Comparison of ENCODE assay signal across 22 cellular contexts in the genomic region with DNA sequence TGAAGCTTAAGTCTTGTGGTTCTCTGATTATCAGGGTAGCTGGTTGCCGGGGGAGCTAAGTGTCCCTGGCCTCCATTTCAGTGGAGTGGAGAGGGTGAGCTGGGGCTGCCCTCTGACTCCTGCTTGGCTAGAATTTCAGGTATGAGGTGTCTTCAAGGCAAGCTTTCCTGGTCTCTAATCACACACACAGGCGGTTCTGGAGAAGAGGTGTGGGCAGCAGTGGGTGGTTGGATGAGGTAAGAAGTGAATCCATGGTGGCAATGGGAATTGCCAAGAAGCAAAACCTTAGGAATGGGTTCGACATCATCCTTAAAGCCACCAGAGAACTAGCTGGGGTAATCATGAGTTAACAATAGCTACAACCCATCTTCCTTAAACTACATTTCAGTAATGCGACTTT.
"Had no signal": no experiment of that assay in that cellular context is flagged by ENCODE, and none has a peak within 500 bp of the region (broad histone marks: within the 10 kb centered on the region; RNA-seq: fewer than 3 reads in every experiment).

No MANE protein-coding gene starts in this region.

- H3K36me3 Mint-ChIP-seq: mesothelial cell of epicardium, naive B cell had no signal

- H3K27me3 ChIP-seq: colonic mucosa, dorsolateral prefrontal cortex, esophagus squamous epithelium, gastrocnemius medialis, heart right ventricle, left lung had no signal

- DNase-seq: colonic mucosa; cortex of kidney; dermis blood vessel endothelial cell; dorsolateral prefrontal cortex; effector CD4-positive, alpha-beta T cell; effector memory CD4-positive, alpha-beta T cell; esophagus squamous epithelium; foreskin fibroblast; foreskin melanocyte; gastrocnemius medialis; glutamatergic neuron; head of caudate nucleus; heart right ventricle; hippocampal formation; left cardiac atrium; left lung; left ventricle myocardium superior; lower lobe of right lung; mesenchymal stem cell; mucosa of descending colon; naive B cell had no signal

- H3K27ac Mint-ChIP-seq: mesothelial cell of epicardium, naive B cell had no signal

- H3K4me1 ChIP-seq: esophagus squamous epithelium, gastrocnemius medialis, left lung, lower lobe of right lung had no signal

- H3K27ac ChIP-seq: colonic mucosa, dorsolateral prefrontal cortex, esophagus squamous epithelium, gastrocnemius medialis, heart right ventricle, left lung, lower lobe of right lung had no signal

- H3K9me3 ChIP-seq: colonic mucosa, esophagus squamous epithelium, gastrocnemius medialis, heart right ventricle, left lung, lower lobe of right lung, mucosa of descending colon had no signal

- ATAC-seq: gastrocnemius medialis, heart right ventricle, left cardiac atrium, left lung, left ventricle myocardium superior, lower lobe of right lung, mucosa of descending colon had no signal

- H3K27me3 Mint-ChIP-seq: naive B cell had no signal

- H3K4me3 ChIP-seq: colonic mucosa, dorsolateral prefrontal cortex, esophagus squamous epithelium, gastrocnemius medialis, heart right ventricle, left lung, lower lobe of right lung, mucosa of descending colon had no signal

- H3K36me3 ChIP-seq: colonic mucosa, gastrocnemius medialis, heart right ventricle, left lung, lower lobe of right lung had no signal

- H3K4me3 Mint-ChIP-seq: mesothelial cell of epicardium, naive B cell had no signal

- H3K9me3 Mint-ChIP-seq: mesothelial cell of epicardium, naive B cell had no signal
